Comparison of ENCODE assay signal across 15 cellular contexts in the genomic region with DNA sequence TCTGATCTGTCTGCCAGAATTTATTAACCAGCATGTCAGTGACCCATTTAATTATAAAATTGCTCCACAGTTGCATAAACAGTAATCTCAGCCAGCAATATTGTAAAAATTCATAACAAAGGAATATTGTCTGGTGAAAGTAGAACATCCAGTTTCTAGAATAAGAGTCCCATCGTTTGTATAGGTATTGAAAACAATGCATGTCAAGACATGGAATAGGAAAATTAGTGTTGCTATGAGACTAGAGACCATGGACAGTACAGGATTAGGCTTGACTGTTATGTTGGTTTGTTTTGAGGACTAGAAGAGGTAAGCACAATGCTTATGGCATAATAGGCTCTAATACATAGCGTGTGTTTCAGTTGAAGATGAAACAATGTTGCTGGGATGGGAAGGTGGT.
"Had no signal": no experiment of that assay in that cellular context is flagged by ENCODE, and none has a peak within 500 bp of the region (broad histone marks: within the 10 kb centered on the region; RNA-seq: fewer than 3 reads in every experiment).

No MANE protein-coding gene starts in this region.

- H3K4me3 ChIP-seq: hepatocyte, pancreas, tibial artery had no signal

- H3K27me3 ChIP-seq: hepatocyte, pancreas, tibial artery had no signal

- H2AFZ ChIP-seq: hepatocyte had no signal

- H3K27ac ChIP-seq: epithelial cell of prostate, hepatocyte, pancreas, tibial artery, WERI-Rb-1 had no signal

- ATAC-seq: activated naive CD4-positive, alpha-beta T cell treated with anti-CD3 and anti-CD28 coated beads, Interleukin-2, amount 50 U/mL, for 72 hours; effector memory CD8-positive, alpha-beta T cell; naive thymus-derived CD4-positive, alpha-beta T cell had no signal

- H3K4me2 ChIP-seq: hepatocyte had no signal

- H3K9me3 ChIP-seq: pancreas, tibial artery had no signal

- H3K79me2 ChIP-seq: hepatocyte had no signal

- DNase-seq: activated CD4-positive, alpha-beta T cell treated with anti-CD3 and anti-CD28 coated beads for 1 hour; activated gamma-delta T cell treated with Interleukin-2 at 50 U/mL for 16 hours; amniotic stem cell; caudate nucleus; effector memory CD8-positive, alpha-beta T cell; foreskin fibroblast; mesendoderm; naive thymus-derived CD4-positive, alpha-beta T cell; pancreas; stimulated activated naive CD4-positive, alpha-beta T cell treated with Interleukin-2 at 50 U/mL for 16 hours; tibial artery; WERI-Rb-1 had no signal

- H3K4me1 ChIP-seq: pancreas had no signal
